ENCODE assay signal across 1 cellular context in the genomic region with DNA sequence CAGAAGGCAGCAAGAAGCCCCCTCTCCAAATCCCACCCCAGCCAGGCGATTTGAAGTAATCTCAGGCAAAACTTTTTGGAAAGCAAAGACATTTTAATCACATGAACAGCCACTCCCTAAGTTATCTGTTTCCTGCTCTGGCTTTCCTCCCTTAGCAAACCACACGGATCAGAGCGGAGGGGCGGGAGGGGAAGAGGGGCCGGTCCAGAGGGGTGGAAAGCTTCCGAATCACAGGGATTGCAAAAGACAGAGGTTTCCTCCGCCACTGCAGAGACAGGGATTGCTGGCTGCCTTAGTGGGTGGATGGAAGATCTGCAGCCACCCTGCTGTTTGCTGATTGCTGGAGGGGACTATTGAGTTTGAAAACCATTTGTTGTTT.
TF ChIP-seq lines count a peak whose summit lies in the region.

No MANE protein-coding gene starts in this region.

TF ChIP-seq in SK-N-SH treated with all-trans-retinoic acid at 6 μM for 48 hours, 23 proteins besides CTCF, POLR2A, EP300 and RAD21 (continued from another document):
- no peak for TF ChIP-seq PATZ1 (CRISPR knock-in tag; IDR thresholded peaks at IDR 0.05; ENCODE audit: borderline replicate concordance)
